In the genomic region with DNA sequence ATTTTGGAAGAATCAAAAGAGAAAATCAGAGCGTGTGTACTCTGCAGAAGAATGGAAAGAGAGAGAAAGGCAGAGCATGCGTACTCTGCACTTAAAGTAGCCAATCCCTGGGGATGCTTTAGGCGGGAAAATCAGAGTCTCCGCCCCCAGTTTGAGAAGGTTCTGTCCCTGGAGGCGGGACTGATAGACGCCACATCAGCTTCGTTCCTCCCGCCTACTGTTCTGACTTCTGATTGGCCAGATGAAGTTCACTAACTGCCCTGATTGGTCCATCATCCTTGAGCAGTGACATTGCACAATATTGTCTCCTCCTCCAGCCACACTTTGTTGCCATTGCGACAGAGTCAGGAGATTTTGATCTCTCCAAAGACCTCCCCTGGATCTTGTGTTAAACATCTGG, we compare ENCODE assay signal across 17 cellular contexts. TPM values are rescaled to one million over a fixed set of nuclear protein-coding genes. Genes with fewer than 3 reads are reported as not detected.
DNase-seq lines count a peak whose midpoint lies in the region; ATAC-seq and TF ChIP-seq lines count a peak whose summit lies in the region.
"Had no signal": no experiment of that assay in that cellular context is flagged by ENCODE, and none has a peak within 500 bp of the region (broad histone marks: within the 10 kb centered on the region; RNA-seq: fewer than 3 reads in every experiment).

No MANE protein-coding gene starts in this region.

- H3K36me3 Mint-ChIP-seq in H9 (ENCODE audit: insufficient read depth in 1 of 3, low read depth in 3 of 3) = peaks cover 3 to 7% (median 5%) of the 10 kb centered on the region in 3 experiments; a peak in 4 of 7 replicates

- H2AFZ ChIP-seq in H9 (ENCODE audit: low read length) = no peak overlapping the region
- H2AFZ ChIP-seq: hepatocyte had no signal

- intact Hi-C loops in esophagus muscularis mucosa (cut with DNase I) = no loop called here

- H3K36me3 ChIP-seq in SJCRH30 (no peaks in the 10 kb centered on the region), esophagus muscularis mucosa (no peaks in the 10 kb centered on the region)
- H3K36me3 ChIP-seq: lower lobe of right lung, tibial artery had no signal

- no peak overlapping the region for H3K4me2 ChIP-seq in H9 (ENCODE audit: insufficient read depth, insufficient read length, low read length)
- H3K4me2 ChIP-seq: hepatocyte, smooth muscle cell had no signal

- no peak overlapping the region for H3K4me3 ChIP-seq in SJCRH30
- no peak overlapping the region for H3K4me3 ChIP-seq in esophagus muscularis mucosa
- H3K4me3 ChIP-seq: hepatocyte, lower lobe of right lung, smooth muscle cell, tibial artery had no signal

- H2BK120ac ChIP-seq in H9 (ENCODE audit: low read depth, low read length, poor library complexity, severe bottlenecking) = no peak overlapping the region

- DNase-seq in DMS 273 (lab: John Stamatoyannopoulos, UW; ENCODE audit: unreplicated experiment) = peak; percentile 7
- no peak for DNase-seq in DMS 273 treated with DMSO at 0.1 percent for 48 hours (lab: John Stamatoyannopoulos, UW)
- peak; percentile 22 for DNase-seq in H9
- peak; percentile 1 for DNase-seq in SJCRH30
- peak; percentile 1 for DNase-seq in iris pigment epithelial cell (ENCODE audit: low read depth)
- no peak for DNase-seq in esophagus muscularis mucosa (ENCODE audit: extremely low spot score)
- DNase-seq: activated CD8-positive, alpha-beta T cell treated with anti-CD3 and anti-CD28 coated beads, Interleukin-2, amount 10 ng/mL, durations not matched to agents 7 days and 5 days; activated gamma-delta T cell treated with Interleukin-2 at 50 U/mL for 16 hours; lower lobe of right lung; NCI-H2029; tibial artery had no signal

- H3K9me3 ChIP-seq in H9 (ENCODE audit: control insufficient read depth, low read depth, low read length) (peaks cover 30% of the 10 kb centered on the region), SJCRH30 (replicated peaks) (no peaks in the 10 kb centered on the region), esophagus muscularis mucosa (no peaks in the 10 kb centered on the region)
- H3K9me3 ChIP-seq: lower lobe of right lung had no signal

- H2BK20ac ChIP-seq in H9 (ENCODE audit: low read depth, low read length, poor library complexity, severe bottlenecking) = no peak overlapping the region

- H4K8ac ChIP-seq in H9 (replicated peaks; ENCODE audit: insufficient read length, low read depth, low read length) = no peak overlapping the region

- no peak overlapping the region for H4K91ac ChIP-seq in H9 (ENCODE audit: insufficient read length, low read depth, low read length)

- ATAC-seq in HG03342 (IDR thresholded peaks at IDR 0.05; ENCODE audit: unreplicated experiment) (no peak), HG02623 (IDR thresholded peaks at IDR 0.05; ENCODE audit: unreplicated experiment) (no peak)
- ATAC-seq: activated CD8-positive, alpha-beta T cell treated with anti-CD3 and anti-CD28 coated beads, Interleukin-2, amount 10 ng/mL, durations not matched to agents 7 days and 5 days; lower lobe of right lung had no signal

- no peaks in the 10 kb centered on the region for H3K27me3 ChIP-seq in H9 (ENCODE audit: insufficient read depth, low read length)
- H3K27me3 ChIP-seq in SJCRH30 = no peaks in the 10 kb centered on the region
- H3K27me3 ChIP-seq in esophagus muscularis mucosa = no peaks in the 10 kb centered on the region
- H3K27me3 ChIP-seq: hepatocyte, tibial artery had no signal

- no peak overlapping the region for H2BK15ac ChIP-seq in H9 (ENCODE audit: low read depth, low read length)

- no peak overlapping the region for H3T11ph ChIP-seq in H9 (ENCODE audit: low read length)

- no peaks in the 10 kb centered on the region for H3K79me2 ChIP-seq in H9 (ENCODE audit: insufficient read depth, low read length)
- H3K79me2 ChIP-seq: hepatocyte had no signal

- no peak overlapping the region for H2AK5ac ChIP-seq in H9 (ENCODE audit: insufficient read length, low read length)

- no peak overlapping the region for H2BK12ac ChIP-seq in H9 (ENCODE audit: insufficient read length, low read depth, low read length)

- H3K14ac ChIP-seq in H9 (ENCODE audit: insufficient read depth, low read length) = no peak overlapping the region

- no peak overlapping the region for H3K56ac ChIP-seq in H9 (ENCODE audit: insufficient read length, low read depth, low read length)

- no CpG with 5 or more reads among the region's 9 CpGs for WGBS in H9 (ENCODE audit: extremely low coverage, insufficient read length, low lambda C conversion rate)
- 78% methylated on average over 9 of the region's 9 CpGs for WGBS in esophagus muscularis mucosa

- H3K9ac ChIP-seq in H9 (ENCODE audit: extremely low read depth, insufficient read length, low read length) = no peak overlapping the region

- no peak overlapping the region for H3K4me3 Mint-ChIP-seq in H9
- H3K4me3 Mint-ChIP-seq: activated CD8-positive, alpha-beta T cell treated with anti-CD3 and anti-CD28 coated beads, Interleukin-2, amount 10 ng/mL, durations not matched to agents 7 days and 5 days; neural crest cell had no signal

- H3K79me1 ChIP-seq in H9 (ENCODE audit: insufficient read depth, low read depth, low read length, poor library complexity, severe bottlenecking) = no peaks in the 10 kb centered on the region

- H3K4me1 ChIP-seq in H9 (ENCODE audit: insufficient read depth, low read length) = no peaks in the 10 kb centered on the region
- H3K4me1 ChIP-seq in SJCRH30 = no peaks in the 10 kb centered on the region
- H3K4me1 ChIP-seq in esophagus muscularis mucosa = no peaks in the 10 kb centered on the region
- H3K4me1 ChIP-seq: lower lobe of right lung, tibial artery had no signal

- TF ChIP-seq EP300 in esophagus muscularis mucosa (IDR thresholded peaks at IDR 0.05) = no peak

- TF ChIP-seq CTCF in H9 (conservative IDR thresholded peaks at IDR 0.05) (no peak), esophagus muscularis mucosa (IDR thresholded peaks at IDR 0.05) (no peak)

- H3K23ac ChIP-seq in H9 (ENCODE audit: insufficient read length, low read depth, low read length) = no peak overlapping the region

- H3K18ac ChIP-seq in H9 (ENCODE audit: insufficient read length, low read depth, low read length) = no peak overlapping the region

- no peak overlapping the region for H3K27ac Mint-ChIP-seq in H9
- H3K27ac Mint-ChIP-seq: activated CD8-positive, alpha-beta T cell treated with anti-CD3 and anti-CD28 coated beads, Interleukin-2, amount 10 ng/mL, durations not matched to agents 7 days and 5 days had no signal

- H3K27ac ChIP-seq in H9 (ENCODE audit: insufficient read length, low read depth, low read length) = no peak overlapping the region
- H3K27ac ChIP-seq in SJCRH30 = no peak overlapping the region
- no peak overlapping the region for H3K27ac ChIP-seq in esophagus muscularis mucosa (replicated peaks in 1 of 4)
- H3K27ac ChIP-seq: 22Rv1, hepatocyte, lower lobe of right lung, tibial artery had no signal

- no peak overlapping the region for H4K5ac ChIP-seq in H9 (ENCODE audit: insufficient read length, low read depth, low read length)

- H3K4me1 Mint-ChIP-seq in H9 = no peaks in the 10 kb centered on the region
- H3K4me1 Mint-ChIP-seq: neural crest cell had no signal

- no peak overlapping the region for H3K4ac ChIP-seq in H9 (ENCODE audit: low read depth, low read length)

- no peaks in the 10 kb centered on the region for H4K20me1 ChIP-seq in H9 (ENCODE audit: control insufficient read depth, insufficient read depth, insufficient read length)

- no peaks in the 10 kb centered on the region for H3K23me2 ChIP-seq in H9 (ENCODE audit: insufficient read length, low read depth, low read length, poor library complexity, severe bottlenecking)

- H2BK5ac ChIP-seq in H9 (ENCODE audit: insufficient read length, low read length) = no peak overlapping the region

- peaks cover 7% of the 10 kb centered on the region for H3K27me3 Mint-ChIP-seq in H9 (ENCODE audit: low read depth)

- H3K9me3 Mint-ChIP-seq in H9 = peaks cover 73 to 77% of the 10 kb centered on the region in 2 experiments

- TF ChIP-seq POLR2A in esophagus muscularis mucosa (IDR thresholded peaks at IDR 0.05; ENCODE audit: low read depth) = no peak

RNA-seq across cellular contexts. Expression of a gene that starts 23.8 kb away (rescaled TPM):
- total RNA-seq in H9 (2021) = not detected in 2 replicates
- total RNA-seq in SJCRH30 (2014; rRNA removed; shearing (Covaris generic)) = not detected in 2 replicates
- total RNA-seq in esophagus muscularis mucosa = not detected
- total RNA-seq: activated CD8-positive, alpha-beta T cell treated with anti-CD3 and anti-CD28 coated beads, Interleukin-2, amount 10 ng/mL, durations not matched to agents 7 days and 5 days; hepatocyte; lower lobe of right lung; neural crest cell; smooth muscle cell had no signal

Comparison
In these comparisons a context has a peak if more than half of its experiments do, and no peak if none do; other contexts are left out.
1. DNase-seq: peak in DMS 273 (single experiment), H9 (single experiment), SJCRH30 (2 of 2) and iris pigment epithelial cell (single experiment); none in DMS 273 treated with DMSO at 0.1 percent for 48 hours (single experiment) and esophagus muscularis mucosa (single experiment).